19 cellular contexts compared by ENCODE assay signal in genomic region chr17:50594040-50594618, GRCh38. TPM values are rescaled to one million over a fixed set of nuclear protein-coding genes. Genes with fewer than 3 reads are reported as not detected.
"Had no signal": no experiment of that assay in that cellular context is flagged by ENCODE, and none has a peak within 500 bp of the region (broad histone marks: within the 10 kb centered on the region; RNA-seq: fewer than 3 reads in every experiment).

No MANE protein-coding gene starts in this region.

- H3K27ac Mint-ChIP-seq: activated CD4-positive, alpha-beta T cell treated with anti-CD3 and anti-CD28 coated beads, Interleukin-2, amount 10 ng/mL, durations not matched to agents 24 days and 14 days; activated CD8-positive, alpha-beta T cell treated with anti-CD3 and anti-CD28 coated beads, Interleukin-2, amount 10 ng/mL, durations not matched to agents 7 days and 5 days; activated naive CD8-positive, alpha-beta T cell treated with anti-CD3 and anti-CD28 coated beads, Interleukin-2, amount 10 ng/mL, durations not matched to agents 7 days and 5 days; activated T-cell treated with anti-CD3 and anti-CD28 coated beads, Interleukin-2, amount 50 U/mL, for 24 hours; activated T-helper 2 cell treated with anti-CD3 and anti-CD28 coated beads, Interferon-gamma antibody, Interleukin-2, Interleukin-4, amounts not matched to agents 10 μg/mL and 5 μg/mL and 100 μg/mL, durations not matched to agents 14 hours and 24 hours and 36 hours; endodermal cell; mesothelial cell of epicardium; natural killer cell treated with Interleukin-12 subunit alpha and Interleukin-12 subunit beta and Interleukin-15 and Interleukin-18, amount 100 ng/mL, for 72 hours had no signal

- DNase-seq: activated CD4-positive, alpha-beta T cell treated with anti-CD3 and anti-CD28 coated beads, Interleukin-2, amount 10 ng/mL, durations not matched to agents 24 days and 14 days; activated CD8-positive, alpha-beta T cell treated with anti-CD3 and anti-CD28 coated beads, Interleukin-2, amount 10 ng/mL, durations not matched to agents 7 days and 5 days; activated naive CD4-positive, alpha-beta T cell treated with Interleukin-2 at 50 U/mL for 16 hours; activated naive CD8-positive, alpha-beta T cell treated with anti-CD3 and anti-CD28 coated beads, Interleukin-2, amount 10 ng/mL, durations not matched to agents 7 days and 5 days; activated T-cell treated with anti-CD3 and anti-CD28 coated beads, Interleukin-2, amount 50 U/mL, for 24 hours; colonic mucosa; foreskin fibroblast; stimulated activated naive CD8-positive, alpha-beta T cell treated with anti-CD3 and anti-CD28 coated beads, Interleukin-15, Interleukin-2, amounts not matched to agents 100 U/mL and 50 U/mL, for 24 hours; tibial artery had no signal

- H3K9me3 Mint-ChIP-seq: activated CD4-positive, alpha-beta T cell treated with anti-CD3 and anti-CD28 coated beads, Interleukin-2, amount 10 ng/mL, durations not matched to agents 24 days and 14 days; activated naive CD8-positive, alpha-beta T cell treated with anti-CD3 and anti-CD28 coated beads, Interleukin-2, amount 10 ng/mL, durations not matched to agents 7 days and 5 days; activated T-cell treated with anti-CD3 and anti-CD28 coated beads, Interleukin-2, amount 50 U/mL, for 24 hours; activated T-helper 2 cell treated with anti-CD3 and anti-CD28 coated beads, Interferon-gamma antibody, Interleukin-2, Interleukin-4, amounts not matched to agents 10 μg/mL and 5 μg/mL and 100 μg/mL, durations not matched to agents 14 hours and 24 hours and 36 hours; endodermal cell; mesothelial cell of epicardium; natural killer cell treated with Interleukin-12 subunit alpha and Interleukin-12 subunit beta and Interleukin-15 and Interleukin-18, amount 100 ng/mL, for 72 hours had no signal

- H3K27me3 ChIP-seq: colonic mucosa, tibial artery had no signal

- H3K27ac ChIP-seq: colonic mucosa, epithelial cell of prostate, lower lobe of right lung, prostate gland, skin epidermis, tibial artery had no signal

- ATAC-seq: activated CD8-positive, alpha-beta T cell treated with anti-CD3 and anti-CD28 coated beads, Interleukin-2, amount 10 ng/mL, durations not matched to agents 7 days and 5 days; stimulated activated naive CD8-positive, alpha-beta T cell treated with anti-CD3 and anti-CD28 coated beads, Interleukin-15, Interleukin-2, amounts not matched to agents 100 U/mL and 50 U/mL, for 24 hours had no signal

- H3K9me3 ChIP-seq: colonic mucosa, lower lobe of right lung, prostate gland, tibial artery had no signal

- H3K4me1 Mint-ChIP-seq: activated CD4-positive, alpha-beta T cell treated with anti-CD3 and anti-CD28 coated beads, Interleukin-2, amount 10 ng/mL, durations not matched to agents 24 days and 14 days; activated naive CD8-positive, alpha-beta T cell treated with anti-CD3 and anti-CD28 coated beads, Interleukin-2, amount 10 ng/mL, durations not matched to agents 7 days and 5 days had no signal

- H3K36me3 ChIP-seq: colonic mucosa, lower lobe of right lung, prostate gland, tibial artery had no signal

- H3K36me3 Mint-ChIP-seq: activated naive CD8-positive, alpha-beta T cell treated with anti-CD3 and anti-CD28 coated beads, Interleukin-2, amount 10 ng/mL, durations not matched to agents 7 days and 5 days; natural killer cell treated with Interleukin-12 subunit alpha and Interleukin-12 subunit beta and Interleukin-15 and Interleukin-18, amount 100 ng/mL, for 72 hours had no signal

- H3K4me1 ChIP-seq: colonic mucosa had no signal

- H3K4me3 ChIP-seq: colonic mucosa, lower lobe of right lung, prostate gland, skin epidermis, tibial artery had no signal

- H3K27me3 Mint-ChIP-seq: activated CD4-positive, alpha-beta T cell treated with anti-CD3 and anti-CD28 coated beads, Interleukin-2, amount 10 ng/mL, durations not matched to agents 24 days and 14 days; activated T-cell treated with anti-CD3 and anti-CD28 coated beads, Interleukin-2, amount 50 U/mL, for 24 hours; natural killer cell treated with Interleukin-12 subunit alpha and Interleukin-12 subunit beta and Interleukin-15 and Interleukin-18, amount 100 ng/mL, for 72 hours had no signal

- H3K4me3 Mint-ChIP-seq: activated CD4-positive, alpha-beta T cell treated with anti-CD3 and anti-CD28 coated beads, Interleukin-2, amount 10 ng/mL, durations not matched to agents 24 days and 14 days; activated CD8-positive, alpha-beta T cell treated with anti-CD3 and anti-CD28 coated beads, Interleukin-2, amount 10 ng/mL, durations not matched to agents 7 days and 5 days; activated naive CD8-positive, alpha-beta T cell treated with anti-CD3 and anti-CD28 coated beads, Interleukin-2, amount 10 ng/mL, durations not matched to agents 7 days and 5 days; activated T-cell treated with anti-CD3 and anti-CD28 coated beads, Interleukin-2, amount 50 U/mL, for 24 hours; endodermal cell; mesothelial cell of epicardium; natural killer cell treated with Interleukin-12 subunit alpha and Interleukin-12 subunit beta and Interleukin-15 and Interleukin-18, amount 100 ng/mL, for 72 hours had no signal

RNA-seq across cellular contexts. Expression of gene CACNA1G, which starts 33.6 kb away (rescaled TPM):
- total RNA-seq: activated CD8-positive, alpha-beta T cell treated with anti-CD3 and anti-CD28 coated beads, Interleukin-2, amount 10 ng/mL, durations not matched to agents 7 days and 5 days; activated T-helper 2 cell treated with anti-CD3 and anti-CD28 coated beads, Interferon-gamma antibody, Interleukin-2, Interleukin-4, amounts not matched to agents 10 μg/mL and 5 μg/mL and 100 μg/mL, durations not matched to agents 14 hours and 24 hours and 36 hours; glomerular endothelial cell; natural killer cell treated with Interleukin-12 subunit alpha and Interleukin-12 subunit beta and Interleukin-15 and Interleukin-18, amount 100 ng/mL, for 72 hours; T-helper 2 cell treated with Interferon-gamma antibody and Interleukin-4, amounts not matched to agents 100 ng/mL and 5 ng/mL, for 36 hours had no signal

RNA-seq across cellular contexts. Expression of gene ABCC3, which starts 40.6 kb away (rescaled TPM):
- total RNA-seq: activated CD4-positive, alpha-beta T cell treated with anti-CD3 and anti-CD28 coated beads, Interleukin-2, amount 10 ng/mL, durations not matched to agents 24 days and 14 days; activated CD8-positive, alpha-beta T cell treated with anti-CD3 and anti-CD28 coated beads, Interleukin-2, amount 10 ng/mL, durations not matched to agents 7 days and 5 days; activated T-helper 2 cell treated with anti-CD3 and anti-CD28 coated beads, Interferon-gamma antibody, Interleukin-2, Interleukin-4, amounts not matched to agents 10 μg/mL and 5 μg/mL and 100 μg/mL, durations not matched to agents 14 hours and 24 hours and 36 hours; natural killer cell treated with Interleukin-12 subunit alpha and Interleukin-12 subunit beta and Interleukin-15 and Interleukin-18, amount 100 ng/mL, for 72 hours; T-helper 2 cell treated with Interferon-gamma antibody and Interleukin-4, amounts not matched to agents 100 ng/mL and 5 ng/mL, for 36 hours had no signal
